23 cellular contexts compared by ENCODE assay signal in genomic region chr3:142031575-142031974, GRCh38.
"Had no signal": no experiment of that assay in that cellular context is flagged by ENCODE, and none has a peak within 500 bp of the region (broad histone marks: within the 10 kb centered on the region; RNA-seq: fewer than 3 reads in every experiment).

No MANE protein-coding gene starts in this region.

- H2AFZ ChIP-seq: PC-9 had no signal

- DNase-seq: IMR-90, Kasumi-1, MM.1S, NCI-H1092 treated with DMSO at 0.1 percent for 48 hours, NCI-H1436, NCI-H187 treated with DMSO at 0.1 percent for 48 hours, NCI-H2029 treated with DMSO at 0.1 percent for 48 hours, NCI-H2107, NCI-H2227 treated with DMSO at 0.1 percent for 48 hours, NCI-H446, NCI-H510A, NCI-H524 treated with DMSO at 0.1 percent for 48 hours, NCI-H69, NCI-H774, OCI-M1, PC-9, Peyer's patch, SHP77 treated with DMSO at 0.1 percent for 48 hours, SJCRH30 had no signal

- H3K4me3 ChIP-seq: PC-9, Peyer's patch, SJCRH30 had no signal

- FAIRE-seq: HepG2 had no signal

- ATAC-seq: HepG2, Right ventricle myocardium inferior, SK-N-SH treated with all-trans-retinoic acid at 6 μM for 48 hours had no signal

- H3K4me1 ChIP-seq: Peyer's patch, SJCRH30 had no signal

- H3K27ac ChIP-seq: KMS-11, PC-9, Peyer's patch, SJCRH30 had no signal

- H3K27me3 ChIP-seq: Peyer's patch, SJCRH30 had no signal

- H3K36me3 ChIP-seq: Peyer's patch, SJCRH30 had no signal

- H3K9me3 ChIP-seq: Peyer's patch, SJCRH30 had no signal

- H3K9ac ChIP-seq: KMS-11 had no signal

- H3K4me2 ChIP-seq: KMS-11, PC-9 had no signal
